Comparison of ENCODE assay signal across 23 cellular contexts in the genomic region with DNA sequence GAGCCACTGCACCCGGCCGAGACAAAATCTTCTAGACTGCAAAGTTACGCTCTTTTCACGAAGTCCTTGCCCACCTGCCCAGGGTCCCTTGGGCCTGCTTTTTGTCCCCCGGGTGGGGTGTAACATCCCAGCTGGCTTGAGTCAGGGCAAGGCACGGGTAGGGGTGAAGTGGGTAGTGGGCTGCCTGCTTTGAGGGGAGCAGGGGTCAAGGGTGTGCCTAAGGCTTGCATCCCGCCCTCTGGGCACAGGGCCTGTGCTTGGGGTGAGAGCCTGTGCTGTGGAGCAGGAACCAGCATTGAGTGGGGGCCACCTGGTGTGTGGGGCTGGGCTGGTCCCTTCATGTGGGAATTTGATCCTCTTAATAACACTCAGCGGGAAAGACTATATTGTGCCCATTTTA.
DNase-seq lines count a peak whose midpoint lies in the region; ATAC-seq, FAIRE-seq and TF ChIP-seq lines count a peak whose summit lies in the region.
"Had no signal": no experiment of that assay in that cellular context is flagged by ENCODE, and none has a peak within 500 bp of the region (broad histone marks: within the 10 kb centered on the region; RNA-seq: fewer than 3 reads in every experiment).

No MANE protein-coding gene starts in this region.

- no peaks in the 10 kb centered on the region for H3K27me3 ChIP-seq in heart left ventricle
- H3K27me3 ChIP-seq: BE2C, SJSA1 had no signal

- 81 to 86% (median 83%) methylated on average over 7 to 8 of the region's 8 CpGs for WGBS in heart left ventricle, 4 donors

- TF ChIP-seq CTCF in heart left ventricle (IDR thresholded peaks at IDR 0.05) = no peak
- no peak for TF ChIP-seq CTCF in coronary artery (IDR thresholded peaks at IDR 0.05)
- TF ChIP-seq CTCF in kidney (IDR thresholded peaks at IDR 0.05; ENCODE audit: borderline replicate concordance, extremely low read depth, insufficient read depth) = no peak

- peaks cover 0 to 44% (median 28%) of the 10 kb centered on the region in 12 donors for H3K4me1 ChIP-seq in heart left ventricle
- H3K4me1 ChIP-seq in kidney (ENCODE audit: control insufficient read depth in 1 of 2, insufficient read depth in 1 of 2, low read depth in 1 of 2, low read length in 2 of 2) = peaks cover 11 to 26% of the 10 kb centered on the region in 2 donors

- DNase-seq in Right ventricle myocardium superior (peak; percentile 46), heart left ventricle (no peak), coronary artery (ENCODE audit: low spot score) (no peak), kidney (peak; percentile 68), NCI-H2196 (lab: John Stamatoyannopoulos, UW; ENCODE audit: unreplicated experiment) (no peak)
- no peak for DNase-seq in stimulated activated naive B cell treated with anti-CD40 and anti-IgM and Interleukin-4, amounts not matched to agents 10 μg/mL and 1 μg/mL and 100 μg/mL, for 72 hours
- DNase-seq in activated T-cell treated with anti-CD3 and anti-CD28 coated beads, Interleukin-2, amount 50 U/mL, for 48 hours = no peak
- DNase-seq: ACHN; BE2C; Calu3; DND-41; MM.1S; NCI-H2029; NCI-H446 treated with DMSO at 0.1 percent for 48 hours; NCI-H526; NCI-H82; NK-92 treated with Interleukin-12 subunit alpha and Interleukin-12 subunit beta, amount 100 ng/mL, for 24 hours; PC-3 had no signal

- H3K9ac ChIP-seq in kidney (ENCODE audit: low read length in 2 of 2) = no peak overlapping the region
- H3K9ac ChIP-seq: KMS-11 had no signal

- peaks cover 40 to 61% of the 10 kb centered on the region in 2 donors for H3K4me1 Mint-ChIP-seq in stimulated activated naive B cell treated with anti-CD40 and anti-IgM and Interleukin-4, amounts not matched to agents 10 μg/mL and 1 μg/mL and 100 μg/mL, for 72 hours

- no peak overlapping the region for H3K4me3 Mint-ChIP-seq in stimulated activated naive B cell treated with anti-CD40 and anti-IgM and Interleukin-4, amounts not matched to agents 10 μg/mL and 1 μg/mL and 100 μg/mL, for 72 hours
- H3K4me3 Mint-ChIP-seq: IgD-negative memory B cell had no signal

- peaks cover 0 to 3% (median 0%) of the 10 kb centered on the region in 12 donors for H3K9me3 ChIP-seq in heart left ventricle
- no peaks in the 10 kb centered on the region for H3K9me3 ChIP-seq in kidney (ENCODE audit: control insufficient read depth in 1 of 2, low read length in 2 of 2)
- H3K9me3 ChIP-seq: BE2C had no signal

- TF ChIP-seq POLR2A in heart left ventricle (IDR thresholded peaks at IDR 0.05) = no peak

- H3K27ac Mint-ChIP-seq in stimulated activated naive B cell treated with anti-CD40 and anti-IgM and Interleukin-4, amounts not matched to agents 10 μg/mL and 1 μg/mL and 100 μg/mL, for 72 hours = peak overlapping the region; percentile 31
- H3K27ac Mint-ChIP-seq: IgD-negative memory B cell had no signal

- peaks cover 0 to 3% of the 10 kb centered on the region in 2 donors for H3K9me3 Mint-ChIP-seq in stimulated activated naive B cell treated with anti-CD40 and anti-IgM and Interleukin-4, amounts not matched to agents 10 μg/mL and 1 μg/mL and 100 μg/mL, for 72 hours
- H3K9me3 Mint-ChIP-seq: IgD-negative memory B cell had no signal

- intact Hi-C loops in Right ventricle myocardium superior (cut with DNase I) (no loop called here), heart left ventricle (cut with DNase I) (loop anchor here in 4 of 10 donors (5.0 to 10.0 kb wide), 4 partner anchors 34 to 86 kb away; no protein-coding TSS in a partner anchor), kidney (cut with DNase I) (loop anchor here (5.0 kb wide), 1 partner anchor 36 kb away; no protein-coding TSS in a partner anchor)

- H3K36me3 ChIP-seq in heart left ventricle (no peaks in the 10 kb centered on the region), kidney (ENCODE audit: control insufficient read depth in 1 of 2, insufficient read depth in 2 of 2, low read length in 2 of 2) (no peaks in the 10 kb centered on the region)
- H3K36me3 ChIP-seq: BE2C, SJSA1 had no signal

- H3K4me3 ChIP-seq in heart left ventricle = no peak overlapping the region
- H3K4me3 ChIP-seq in coronary artery = no peak overlapping the region
- no peak overlapping the region for H3K4me3 ChIP-seq in kidney (ENCODE audit: low read length in 2 of 2)
- H3K4me3 ChIP-seq: SJSA1 had no signal

- ATAC-seq in Right ventricle myocardium superior (ENCODE audit: poor library complexity) (no peak), heart left ventricle (no peak)
- ATAC-seq in stimulated activated naive B cell treated with anti-CD40 and anti-IgM and Interleukin-4, amounts not matched to agents 10 μg/mL and 1 μg/mL and 100 μg/mL, for 72 hours (replicated peaks) = no peak
- ATAC-seq: PC-3 had no signal

- no peak for FAIRE-seq in kidney (lab: Jason Lieb, UNC)
- FAIRE-seq: GM18507 had no signal

- no peaks in the 10 kb centered on the region for H3K27me3 Mint-ChIP-seq in stimulated activated naive B cell treated with anti-CD40 and anti-IgM and Interleukin-4, amounts not matched to agents 10 μg/mL and 1 μg/mL and 100 μg/mL, for 72 hours

- H3K27ac ChIP-seq in heart left ventricle = peak overlapping the region in 1 of 12 donors; percentile 75
- H3K27ac ChIP-seq in coronary artery = peak overlapping the region; percentile 85 to 94
- H3K27ac ChIP-seq in kidney (ENCODE audit: low read depth in 2 of 2, low read length in 2 of 2) = no peak overlapping the region
- H3K27ac ChIP-seq: HL-60, KMS-11 had no signal

- peaks cover 2 to 9% of the 10 kb centered on the region in 2 donors for H3K36me3 Mint-ChIP-seq in stimulated activated naive B cell treated with anti-CD40 and anti-IgM and Interleukin-4, amounts not matched to agents 10 μg/mL and 1 μg/mL and 100 μg/mL, for 72 hours
- H3K36me3 Mint-ChIP-seq: IgD-negative memory B cell had no signal

Comparison
In these comparisons a context has a peak if more than half of its experiments do, and no peak if none do; other contexts are left out.
1. DNase-seq: peak in Right ventricle myocardium superior (single experiment) and kidney (single experiment); none in heart left ventricle (0 of 5), coronary artery (single experiment), stimulated activated naive B cell treated with anti-CD40 and anti-IgM and Interleukin-4, amounts not matched to agents 10 μg/mL and 1 μg/mL and 100 μg/mL, for 72 hours (single experiment), activated T-cell treated with anti-CD3 and anti-CD28 coated beads, Interleukin-2, amount 50 U/mL, for 48 hours (0 of 2) and NCI-H2196 (single experiment).
2. H3K27ac ChIP-seq: peak in coronary artery (2 of 2); none in kidney (0 of 2).